In the genomic region with DNA sequence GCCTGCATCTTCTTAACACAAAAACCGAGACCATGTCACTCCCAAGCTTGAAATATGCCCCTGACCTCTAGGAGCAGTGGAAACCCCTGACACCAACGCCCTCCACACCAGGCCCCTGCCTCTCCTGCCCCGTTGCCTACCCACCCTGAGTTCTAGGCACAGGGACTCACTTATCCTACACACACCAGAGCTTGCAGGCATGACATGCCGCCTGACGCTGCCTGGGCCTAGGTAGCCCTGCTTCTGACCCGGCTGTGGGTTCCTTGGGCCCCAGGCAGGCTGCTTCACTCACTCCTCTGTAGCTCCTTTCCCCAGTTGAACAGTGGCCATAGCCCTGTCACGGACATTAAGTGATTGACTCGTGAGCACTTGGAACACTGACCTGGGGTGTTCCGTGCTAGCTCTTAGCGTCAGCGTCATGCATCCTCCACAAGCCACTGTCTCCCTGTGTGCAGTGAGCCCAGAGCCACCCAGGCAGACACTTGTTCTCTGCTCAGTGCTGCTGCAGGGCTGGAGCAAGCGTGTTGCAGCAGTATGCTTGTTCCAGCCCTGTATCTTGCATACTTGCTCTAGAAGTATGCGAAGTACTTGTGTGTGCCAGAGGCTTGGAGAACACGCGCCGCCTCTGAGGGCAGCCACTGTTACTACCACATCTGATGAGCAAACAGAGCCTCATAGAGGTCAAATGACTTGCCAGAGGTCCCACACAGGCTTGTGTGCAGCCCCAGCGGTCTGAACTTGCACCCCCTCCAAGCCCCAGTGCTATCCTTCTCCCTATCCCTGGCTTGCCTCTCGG, we compare ENCODE assay signal across 13 cellular contexts. TPM values are rescaled to one million over a fixed set of nuclear protein-coding genes. Genes with fewer than 3 reads are reported as not detected.
DNase-seq lines count a peak whose midpoint lies in the region; ATAC-seq and TF ChIP-seq lines count a peak whose summit lies in the region.
"Had no signal": no experiment of that assay in that cellular context is flagged by ENCODE, and none has a peak within 500 bp of the region (broad histone marks: within the 10 kb centered on the region; RNA-seq: fewer than 3 reads in every experiment).

No MANE protein-coding gene starts in this region.

- no peaks in the 10 kb centered on the region for H3K9me3 ChIP-seq in CD4-positive, alpha-beta T cell (ENCODE audit: control insufficient read depth, low read length)
- H3K9me3 ChIP-seq in adipocyte (ENCODE audit: control insufficient read depth, low read length) (no peaks in the 10 kb centered on the region), left ventricle myocardium inferior (replicated peaks) (no peaks in the 10 kb centered on the region), psoas muscle (no peaks in the 10 kb centered on the region)
- H3K9me3 ChIP-seq: SJSA1 had no signal

- H3K27ac ChIP-seq in CD4-positive, alpha-beta T cell (ENCODE audit: low read depth, low read length), result no peak overlapping the region
- peak overlapping the region; percentile 85 for H3K27ac ChIP-seq in left ventricle myocardium inferior (replicated peaks)
- H3K27ac ChIP-seq in psoas muscle, result no peak overlapping the region
- H3K27ac ChIP-seq: SJSA1 had no signal

- intact Hi-C loops in CD4-positive, alpha-beta T cell (cut with DNase I, micrococcal nuclease), result no loop called here
- intact Hi-C loops in left ventricle myocardium inferior (cut with micrococcal nuclease) (no loop called here), psoas muscle (cut with DNase I) (no loop called here)

- TF ChIP-seq CTCF in CD4-positive, alpha-beta T cell (IDR thresholded peaks at IDR 0.05), result no peak
- TF ChIP-seq CTCF in left ventricle myocardium inferior (IDR thresholded peaks at IDR 0.05; ENCODE audit: borderline replicate concordance) (no peak), psoas muscle (IDR thresholded peaks at IDR 0.05) (no peak)

- H3K9me3 Mint-ChIP-seq in CD4-positive, alpha-beta T cell, result no peaks in the 10 kb centered on the region
- H3K9me3 Mint-ChIP-seq: CD4-positive, CD25-positive, alpha-beta regulatory T cell had no signal

- H3K4me3 ChIP-seq in adipocyte (ENCODE audit: low read length) (no peak overlapping the region), left ventricle myocardium inferior (peak overlapping the region; percentile 27), psoas muscle (no peak overlapping the region)
- H3K4me3 ChIP-seq: SJSA1 had no signal

- peaks cover 1% of the 10 kb centered on the region for H3K4me1 Mint-ChIP-seq in CD4-positive, alpha-beta T cell (ENCODE audit: low read depth)

- POLR2A ChIA-PET in CD4-positive, alpha-beta T cell (lab: Charles Lee), result no interaction called here

- H3K4me3 Mint-ChIP-seq in CD4-positive, alpha-beta T cell, result no peak overlapping the region

- DNase-seq in CD4-positive, alpha-beta T cell, result no peak
- DNase-seq in adipocyte (ENCODE audit: low read depth) (no peak), left ventricle myocardium inferior (peak; percentile 64), psoas muscle (no peak), NCI-H2171 treated with DMSO at 0.1 percent for 48 hours (lab: John Stamatoyannopoulos, UW) (no peak), NCI-H2196 (lab: John Stamatoyannopoulos, UW; ENCODE audit: unreplicated experiment) (no peak)
- DNase-seq: activated CD4-positive, alpha-beta T cell treated with anti-CD3 and anti-CD28 coated beads for 1 hour; CD4-positive, CD25-positive, alpha-beta regulatory T cell; NCI-H446 treated with DMSO at 0.1 percent for 48 hours had no signal

- no peaks in the 10 kb centered on the region for H3K27me3 Mint-ChIP-seq in CD4-positive, alpha-beta T cell

- ATAC-seq in CD4-positive, alpha-beta T cell (ENCODE audit: poor library complexity), result no peak
- ATAC-seq in psoas muscle (peak; percentile 15 to 58 (median 30)), HG02884 (IDR thresholded peaks at IDR 0.05; ENCODE audit: unreplicated experiment) (no peak), GM18511 (IDR thresholded peaks at IDR 0.05; ENCODE audit: unreplicated experiment) (no peak)

- peak overlapping the region; percentile 21 for H3K9ac ChIP-seq in adipocyte (ENCODE audit: low read length)

- H3K4me1 ChIP-seq in adipocyte (ENCODE audit: control insufficient read depth, insufficient read depth, low read length) (peaks cover 29% of the 10 kb centered on the region), left ventricle myocardium inferior (peaks cover 31% of the 10 kb centered on the region), psoas muscle (peaks cover 24% of the 10 kb centered on the region)
- H3K4me1 ChIP-seq: SJSA1 had no signal

- H3K27ac Mint-ChIP-seq in CD4-positive, alpha-beta T cell, result peak overlapping the region; percentile 25

- H3K36me3 ChIP-seq in adipocyte (ENCODE audit: control insufficient read depth, insufficient read depth, low read length, severe bottlenecking) (peaks cover 33% of the 10 kb centered on the region), left ventricle myocardium inferior (peaks cover 12% of the 10 kb centered on the region), psoas muscle (ENCODE audit: insufficient read depth in 1 of 2, low read depth in 1 of 2) (peaks cover 0 to 27% of the 10 kb centered on the region in 2 donors)

- CTCF ChIA-PET in CD4-positive, alpha-beta T cell (lab: Charles Lee), result no interaction called here

- H3K36me3 Mint-ChIP-seq in CD4-positive, alpha-beta T cell (ENCODE audit: low read depth), result peaks cover 35% of the 10 kb centered on the region

- WGBS in psoas muscle, 3 donors, result 50 to 69% (median 53%) methylated on average over 18 of the region's 18 CpGs

- no peaks in the 10 kb centered on the region for H3K27me3 ChIP-seq in CD4-positive, alpha-beta T cell (ENCODE audit: control insufficient read depth, insufficient read depth, low read length)
- no peaks in the 10 kb centered on the region for H3K27me3 ChIP-seq in adipocyte (replicated peaks; ENCODE audit: control insufficient read depth, insufficient read depth, low read length)
- no peaks in the 10 kb centered on the region for H3K27me3 ChIP-seq in left ventricle myocardium inferior (ENCODE audit: low read depth)
- H3K27me3 ChIP-seq in psoas muscle (ENCODE audit: insufficient read depth in 3 of 3, low read length in 2 of 3), result no peaks in the 10 kb centered on the region
- H3K27me3 ChIP-seq: SJSA1 had no signal

RNA-seq across cellular contexts. Expression of gene OTUB2, which starts 15.6 kb away (rescaled TPM):
- total RNA-seq in CD4-positive, alpha-beta T cell, result not detected
- total RNA-seq in left ventricle myocardium inferior, result 0.27 TPM
- under 1 TPM; 0.06 to 0.15 (median 0.10) TPM for total RNA-seq in psoas muscle
- under 1 TPM; 0.04 to 0.96 (median 0.09) TPM for polyA plus RNA-seq in psoas muscle

RNA-seq across cellular contexts. Expression of gene DDX24, which starts 39.3 kb away (rescaled TPM):
- 100 to 1,000 TPM; 678 to 711 TPM for total RNA-seq in CD4-positive, alpha-beta T cell
- total RNA-seq in left ventricle myocardium inferior, result 208 TPM
- total RNA-seq in psoas muscle, result 100 to 1,000 TPM; 145 to 190 (median 171) TPM
- 100 to 1,000 TPM in 1 of 3 donors, 10 to 100 TPM in 2; 66.5 to 124 (median 79.7) TPM for polyA plus RNA-seq in psoas muscle

RNA-seq across cellular contexts. Expression of gene IFI27L1, which starts 39.4 kb away (rescaled TPM):
- 10 to 100 TPM; 14.1 to 14.3 TPM for total RNA-seq in CD4-positive, alpha-beta T cell
- total RNA-seq in left ventricle myocardium inferior (8.9 TPM), psoas muscle (10 to 100 TPM in 1 of 4 donors, 1 to 10 TPM in 3; 6.5 to 14.4 (median 7.8) TPM)
- polyA plus RNA-seq in psoas muscle, result 10 to 100 TPM; 10.4 to 15.0 (median 10.6) TPM

RNA-seq across cellular contexts. Expression of gene CCDC197, which starts 44.6 kb away (rescaled TPM):
- total RNA-seq in CD4-positive, alpha-beta T cell, result not detected
- total RNA-seq in left ventricle myocardium inferior, result 1.2 TPM
- 1 to 10 TPM in 3 of 4 donors, under 1 TPM in 1; 0.71 to 3.9 (median 2.2) TPM for total RNA-seq in psoas muscle
- under 1 TPM; 0.04 to 0.69 (median 0.61) TPM for polyA plus RNA-seq in psoas muscle
- total RNA-seq: CD4-positive, CD25-positive, alpha-beta regulatory T cell; MCF 10A; SJSA1 had no signal
- polyA plus RNA-seq: CD4-positive, CD25-positive, alpha-beta regulatory T cell had no signal

Comparison
In these comparisons a context has a peak if more than half of its experiments do, and no peak if none do; other contexts are left out.
1. ATAC-seq: peak in psoas muscle (4 of 4); none in CD4-positive, alpha-beta T cell (single experiment), HG02884 (single experiment) and GM18511 (single experiment).